In genomic region chr5:127585661-127586060, GRCh38 we compare ENCODE assay signal across 17 cellular contexts.
DNase-seq lines count a peak whose midpoint lies in the region; ATAC-seq, FAIRE-seq and TF ChIP-seq lines count a peak whose summit lies in the region.
"Had no signal": no experiment of that assay in that cellular context is flagged by ENCODE, and none has a peak within 500 bp of the region (broad histone marks: within the 10 kb centered on the region; RNA-seq: fewer than 3 reads in every experiment).

No MANE protein-coding gene starts in this region.

- CTCF ChIA-PET in GM12878 (lab: Yijun Ruan, JAX), result interaction anchor here (0.9 to 7.2 kb wide), 10 partner anchors 9 to 616 kb away, joined by 3 to 104 read pairs (median 6); no protein-coding TSS in a partner anchor
- CTCF ChIA-PET in CD4-positive, alpha-beta T cell (lab: Charles Lee), result no interaction called here
- CTCF ChIA-PET in activated CD4-positive, alpha-beta T cell treated with anti-CD3 and anti-CD28 coated beads, Interleukin-2, amount 10 ng/mL, durations not matched to agents 7 days and 5 days (lab: Charles Lee), result no interaction called here

- peak overlapping the region; percentile 28 for H3K27ac ChIP-seq in GM12878 (ENCODE audit: control insufficient read depth, insufficient read depth)
- no peak overlapping the region for H3K27ac ChIP-seq in CD4-positive, alpha-beta T cell (ENCODE audit: low read depth, low read length)
- H3K27ac ChIP-seq: esophagus squamous epithelium had no signal

- H3K9ac ChIP-seq in GM12878 (ENCODE audit: control insufficient read depth, insufficient read depth, low read length), result no peak overlapping the region

- H3K4me1 Mint-ChIP-seq in CD4-positive, alpha-beta T cell (ENCODE audit: low read depth), result no peaks in the 10 kb centered on the region
- H3K4me1 Mint-ChIP-seq in activated CD4-positive, alpha-beta T cell treated with anti-CD3 and anti-CD28 coated beads, Interleukin-2, amount 10 ng/mL, durations not matched to agents 7 days and 5 days, result no peaks in the 10 kb centered on the region

- TSS peak; percentile 74 for BruUV-seq in GM12878 (replicated peaks; lab: Mats Ljungman, UMichigan)

- H3K4me1 ChIP-seq in GM12878 (ENCODE audit: control insufficient read depth, insufficient read depth, low read length), result peaks cover 35% of the 10 kb centered on the region
- H3K4me1 ChIP-seq: esophagus squamous epithelium had no signal

- SMC1A ChIA-PET in GM12878 (lab: Charles Lee; ENCODE audit: uncharacterized antibody, unreplicated experiment), result interaction anchor here (0.8 to 7.2 kb wide), 21 partner anchors 12 to 822 kb away, joined by 3 to 177 read pairs (median 4); no protein-coding TSS in a partner anchor

- TF ChIP-seq POLR2A in GM12891 (IDR thresholded peaks at IDR 0.05; ENCODE audit: low read depth, low read length), result no peak
- no peak for TF ChIP-seq POLR2A in GM12878 (IDR thresholded peaks at IDR 0.05; ENCODE audit: low read depth, low read length)

- no peak overlapping the region for H3K27ac Mint-ChIP-seq in CD4-positive, alpha-beta T cell
- no peak overlapping the region for H3K27ac Mint-ChIP-seq in activated CD4-positive, alpha-beta T cell treated with anti-CD3 and anti-CD28 coated beads, Interleukin-2, amount 10 ng/mL, durations not matched to agents 7 days and 5 days
- H3K27ac Mint-ChIP-seq: dendritic cell treated with granulocyte-macrophage colony-stimulating factor and Interleukin-4, amounts not matched to agents 40 ng/mL and 50 ng/mL, for 4 days had no signal

- no peaks in the 10 kb centered on the region for H3K79me2 ChIP-seq in GM12878 (ENCODE audit: control insufficient read depth, insufficient read depth, low read length)

- H3K4me2 ChIP-seq in GM12878 (ENCODE audit: control insufficient read depth, insufficient read depth), result peak overlapping the region; percentile 75

- no peaks in the 10 kb centered on the region for H3K9me3 Mint-ChIP-seq in CD4-positive, alpha-beta T cell
- H3K9me3 Mint-ChIP-seq in activated CD4-positive, alpha-beta T cell treated with anti-CD3 and anti-CD28 coated beads, Interleukin-2, amount 10 ng/mL, durations not matched to agents 7 days and 5 days, result no peaks in the 10 kb centered on the region
- H3K9me3 Mint-ChIP-seq: dendritic cell treated with granulocyte-macrophage colony-stimulating factor and Interleukin-4, amounts not matched to agents 40 ng/mL and 50 ng/mL, for 4 days had no signal

- H3K27me3 ChIP-seq in GM12878 (replicated peaks in 1 of 2; ENCODE audit: control insufficient read depth in 2 of 2, insufficient read depth in 2 of 2, low read length in 1 of 2), result no peaks in the 10 kb centered on the region
- H3K27me3 ChIP-seq in CD4-positive, alpha-beta T cell (ENCODE audit: control insufficient read depth, insufficient read depth, low read length), result no peaks in the 10 kb centered on the region
- H3K27me3 ChIP-seq: esophagus squamous epithelium had no signal

- TF ChIP-seq CTCF in GM12878 (IDR thresholded peaks at IDR 0.05 in 2 of 3, conservative IDR thresholded peaks at IDR 0.05 in 1 of 3; ENCODE audit: control insufficient read depth in 2 of 3, extremely low read depth in 1 of 3, insufficient read depth in 1 of 3, low read depth in 3 of 3, low read length in 3 of 3), result no peak
- TF ChIP-seq CTCF in CD4-positive, alpha-beta T cell (IDR thresholded peaks at IDR 0.05), result no peak

- no peaks in the 10 kb centered on the region for H3K9me3 ChIP-seq in GM12878 (replicated peaks; ENCODE audit: control insufficient read depth, insufficient read depth, low read length)
- no peaks in the 10 kb centered on the region for H3K9me3 ChIP-seq in CD4-positive, alpha-beta T cell (ENCODE audit: control insufficient read depth, low read length)
- H3K9me3 ChIP-seq: esophagus squamous epithelium had no signal

- intact Hi-C loops in GM12878 (cut with micrococcal nuclease; ENCODE audit: unreplicated experiment), result loop anchor here (1.0 to 2.0 kb wide), 2 partner anchors 18 to 497 kb away; partner anchors contain the start of gene SLC12A2
- intact Hi-C loops in CD4-positive, alpha-beta T cell (cut with DNase I, micrococcal nuclease), result no loop called here

- RAD21 ChIA-PET in GM12878 (lab: Charles Lee; ENCODE audit: unreplicated experiment), result interaction anchor here (0.6 to 9.1 kb wide), 18 partner anchors 8 to 499 kb away, joined by 3 to 249 read pairs (median 6); partner anchors contain the start of genes CCDC192 and SLC12A2

- DNase-seq in GM12891 (ENCODE audit: insufficient read length, low spot score) (no peak), GM12878 (ENCODE audit: low read depth, low spot score) (no peak), NCI-H226 (no peak)
- DNase-seq in CD4-positive, alpha-beta T cell, result no peak
- DNase-seq in activated CD4-positive, alpha-beta T cell treated with anti-CD3 and anti-CD28 coated beads, Interleukin-2, amount 10 ng/mL, durations not matched to agents 7 days and 5 days, result no peak
- DNase-seq: activated naive CD4-positive, alpha-beta T cell treated with anti-CD3 and anti-CD28 coated beads, Interleukin-2, amount 50 U/mL, for 16 hours; esophagus squamous epithelium; head of caudate nucleus; islet precursor cell; NCI-H1694 treated with DMSO at 0.1 percent for 48 hours; NCI-H69; stimulated activated CD4-positive, alpha-beta T cell treated with anti-CD3 and anti-CD28 coated beads, Interleukin-4, amount 100 ng/mL, for 1 hour had no signal

- TF ChIP-seq RAD21 in GM12878 (IDR thresholded peaks at IDR 0.05; ENCODE audit: insufficient read depth, low read depth, low read length), result no peak

- H4K20me1 ChIP-seq in GM12878 (ENCODE audit: control insufficient read depth, insufficient read depth), result no peaks in the 10 kb centered on the region

- WGBS in GM12878 (ENCODE audit: insufficient coverage, insufficient replicate concordance, low lambda C conversion rate, missing lambda C conversion rate), result 15% methylated on average over 3 of the region's 3 CpGs

- H3K36me3 Mint-ChIP-seq in CD4-positive, alpha-beta T cell (ENCODE audit: low read depth), result no peaks in the 10 kb centered on the region
- H3K36me3 Mint-ChIP-seq in activated CD4-positive, alpha-beta T cell treated with anti-CD3 and anti-CD28 coated beads, Interleukin-2, amount 10 ng/mL, durations not matched to agents 7 days and 5 days (ENCODE audit: low read depth), result no peaks in the 10 kb centered on the region
- H3K36me3 Mint-ChIP-seq: brain had no signal

- H3K36me3 ChIP-seq in GM12878 (ENCODE audit: control insufficient read depth in 2 of 2, insufficient read depth in 2 of 2, low read length in 1 of 2), result no peaks in the 10 kb centered on the region
- H3K36me3 ChIP-seq: esophagus squamous epithelium had no signal

- H2AFZ ChIP-seq in GM12878 (ENCODE audit: control insufficient read depth, low read depth, low read length), result peak overlapping the region; percentile 73

- H3K4me3 Mint-ChIP-seq in CD4-positive, alpha-beta T cell, result no peak overlapping the region
- no peak overlapping the region for H3K4me3 Mint-ChIP-seq in activated CD4-positive, alpha-beta T cell treated with anti-CD3 and anti-CD28 coated beads, Interleukin-2, amount 10 ng/mL, durations not matched to agents 7 days and 5 days
- H3K4me3 Mint-ChIP-seq: brain; dendritic cell treated with granulocyte-macrophage colony-stimulating factor and Interleukin-4, amounts not matched to agents 40 ng/mL and 50 ng/mL, for 4 days had no signal

- TF ChIP-seq EP300 in GM12878 (IDR thresholded peaks at IDR 0.05; ENCODE audit: borderline replicate concordance in 1 of 2, control insufficient read depth in 1 of 2, low read depth in 2 of 2, low read length in 2 of 2), result no peak; a peak in 1 of 4 replicates

- FAIRE-seq in GM12891 (lab: Jason Lieb, UNC), result no peak
- no peak for FAIRE-seq in GM12878 (lab: Jason Lieb, UNC)

- H3K27me3 Mint-ChIP-seq in CD4-positive, alpha-beta T cell, result no peaks in the 10 kb centered on the region
- H3K27me3 Mint-ChIP-seq in activated CD4-positive, alpha-beta T cell treated with anti-CD3 and anti-CD28 coated beads, Interleukin-2, amount 10 ng/mL, durations not matched to agents 7 days and 5 days, result peaks cover 6% of the 10 kb centered on the region
- H3K27me3 Mint-ChIP-seq: dendritic cell treated with granulocyte-macrophage colony-stimulating factor and Interleukin-4, amounts not matched to agents 40 ng/mL and 50 ng/mL, for 4 days had no signal

- in situ Hi-C loops in GM12878 (cut with MboI), result no loop called here

- POLR2A ChIA-PET in GM12878 (lab: Charles Lee), result interaction anchor here (0.8 to 6.6 kb wide), 9 partner anchors 9 to 496 kb away, joined by 3 to 65 read pairs (median 5); partner anchors contain the start of gene PRRC1
- POLR2A ChIA-PET in CD4-positive, alpha-beta T cell (lab: Charles Lee), result no interaction called here
- POLR2A ChIA-PET in activated CD4-positive, alpha-beta T cell treated with anti-CD3 and anti-CD28 coated beads, Interleukin-2, amount 10 ng/mL, durations not matched to agents 7 days and 5 days (lab: Charles Lee), result no interaction called here

- H3K4me3 ChIP-seq in GM12878, result no peak overlapping the region
- H3K4me3 ChIP-seq: esophagus squamous epithelium had no signal

- ATAC-seq in GM21619 (IDR thresholded peaks at IDR 0.05; ENCODE audit: unreplicated experiment), result peak; percentile 21
- peak; percentile 26 for ATAC-seq in HG03354 (IDR thresholded peaks at IDR 0.05; ENCODE audit: poor library complexity, severe bottlenecking, unreplicated experiment)
- ATAC-seq in GM12878, result peak; percentile 16
- ATAC-seq in HG03045 (IDR thresholded peaks at IDR 0.05; ENCODE audit: unreplicated experiment), result no peak
- no peak for ATAC-seq in CD4-positive, alpha-beta T cell (ENCODE audit: poor library complexity)

TF ChIP-seq in GM12891, 5 proteins besides CTCF, POLR2A, EP300 and RAD21:
- TF ChIP-seq SPI1 (IDR thresholded peaks at IDR 0.05; ENCODE audit: low read depth, low read length), result no peak
- TF ChIP-seq POU2F2 (IDR thresholded peaks at IDR 0.05; ENCODE audit: low read depth, low read length), result peak; percentile 91
- no peak for TF ChIP-seq PAX5 (IDR thresholded peaks at IDR 0.05; ENCODE audit: insufficient read depth, low read length, severe bottlenecking)
- no peak for TF ChIP-seq POLR2AphosphoS5 (IDR thresholded peaks at IDR 0.05; ENCODE audit: low read depth, low read length)

TF ChIP-seq in GM12878, 131 proteins besides CTCF, POLR2A, EP300 and RAD21 (continues in another document):
- peak; percentile 26; the same call in 1 of the 2 replicates for TF ChIP-seq FOXM1 (IDR thresholded peaks at IDR 0.05; ENCODE audit: low read depth, low read length)

Comparison
In these comparisons a context has a peak if more than half of its experiments do, and no peak if none do; other contexts are left out.
1. ATAC-seq: peak in GM21619 (single experiment), HG03354 (single experiment) and GM12878 (single experiment); none in HG03045 (single experiment) and CD4-positive, alpha-beta T cell (single experiment).